23 cellular contexts compared by ENCODE assay signal in genomic region chr2:56202722-56203121, GRCh38. TPM values are rescaled to one million over a fixed set of nuclear protein-coding genes. Genes with fewer than 3 reads are reported as not detected.
"Had no signal": no experiment of that assay in that cellular context is flagged by ENCODE, and none has a peak within 500 bp of the region (broad histone marks: within the 10 kb centered on the region; RNA-seq: fewer than 3 reads in every experiment).

No MANE protein-coding gene starts in this region.

- H3K4me3 ChIP-seq: esophagus muscularis mucosa, gastroesophageal sphincter, heart right ventricle, left lung, lower lobe of right lung, prostate gland, right atrium auricular region, smooth muscle cell, stomach, thyroid gland had no signal

- DNase-seq: effector CD8-positive, alpha-beta T cell; endodermal cell; foreskin keratinocyte; heart right ventricle; hippocampal formation; left cardiac atrium; left lung; lower lobe of right lung; naive thymus-derived CD8-positive, alpha-beta T cell; nephron progenitor cell; nucleus accumbens; stimulated activated CD4-positive, alpha-beta T cell treated with anti-CD3 and anti-CD28 coated beads, Interleukin-2, amount 100 ng/mL, for 24 hours; stimulated activated CD4-positive, alpha-beta T cell treated with anti-CD3 and anti-CD28 coated beads, Interleukin-4, amount 100 ng/mL, for 24 hours; stimulated activated naive CD4-positive, alpha-beta T cell treated with Interleukin-2 at 50 U/mL for 16 hours; stomach; thyroid gland had no signal

- H3K9me3 ChIP-seq: esophagus muscularis mucosa, gastroesophageal sphincter, heart right ventricle, left lung, lower lobe of right lung, prostate gland, right atrium auricular region, stomach, thyroid gland had no signal

- H3K36me3 ChIP-seq: esophagus muscularis mucosa, gastroesophageal sphincter, left lung, lower lobe of right lung, prostate gland, right atrium auricular region, stomach, thyroid gland had no signal

- H3K27ac ChIP-seq: esophagus muscularis mucosa, foreskin keratinocyte, gastroesophageal sphincter, heart right ventricle, left lung, lower lobe of right lung, prostate gland, right atrium auricular region, stomach, thyroid gland had no signal

- H3K4me3 Mint-ChIP-seq: endodermal cell; naive thymus-derived CD8-positive, alpha-beta T cell; nephron progenitor cell; stimulated activated effector memory CD8-positive, alpha-beta T cell treated with anti-CD3 and anti-CD28 coated beads, Interleukin-12 subunit alpha, Interleukin-12 subunit beta, amount 100 ng/mL, for 72 hours had no signal

- H3K4me1 ChIP-seq: esophagus muscularis mucosa, foreskin keratinocyte, gastroesophageal sphincter, heart right ventricle, left lung, lower lobe of right lung, prostate gland, right atrium auricular region, stomach had no signal

- H3K27me3 ChIP-seq: esophagus muscularis mucosa, foreskin keratinocyte, gastroesophageal sphincter, heart right ventricle, left lung, right atrium auricular region, stomach, thyroid gland had no signal

- H3K36me3 Mint-ChIP-seq: naive thymus-derived CD8-positive, alpha-beta T cell; stimulated activated effector memory CD8-positive, alpha-beta T cell treated with anti-CD3 and anti-CD28 coated beads, Interleukin-12 subunit alpha, Interleukin-12 subunit beta, amount 100 ng/mL, for 72 hours had no signal

- H3K4me1 Mint-ChIP-seq: endodermal cell; naive thymus-derived CD8-positive, alpha-beta T cell; stimulated activated effector memory CD8-positive, alpha-beta T cell treated with anti-CD3 and anti-CD28 coated beads, Interleukin-12 subunit alpha, Interleukin-12 subunit beta, amount 100 ng/mL, for 72 hours had no signal

- H3K27ac Mint-ChIP-seq: endodermal cell; naive thymus-derived CD8-positive, alpha-beta T cell; nephron progenitor cell; stimulated activated effector memory CD8-positive, alpha-beta T cell treated with anti-CD3 and anti-CD28 coated beads, Interleukin-12 subunit alpha, Interleukin-12 subunit beta, amount 100 ng/mL, for 72 hours had no signal

- H3K9me3 Mint-ChIP-seq: endodermal cell; stimulated activated effector memory CD8-positive, alpha-beta T cell treated with anti-CD3 and anti-CD28 coated beads, Interleukin-12 subunit alpha, Interleukin-12 subunit beta, amount 100 ng/mL, for 72 hours had no signal

RNA-seq across cellular contexts. Expression of gene CCDC85A, which starts 18.9 kb away (rescaled TPM):
- total RNA-seq: fibroblast of lung; naive thymus-derived CD8-positive, alpha-beta T cell had no signal
